ENCODE assay signal across 8 cellular contexts in genomic region chr10:75108684-75109458, GRCh38. TPM values are rescaled to one million over a fixed set of nuclear protein-coding genes. Genes with fewer than 3 reads are reported as not detected.
DNase-seq lines count a peak whose midpoint lies in the region; TF ChIP-seq lines count a peak whose summit lies in the region.

No MANE protein-coding gene starts in this region.

- H3K27me3 Mint-ChIP-seq in neural crest cell (ENCODE audit: low read depth) = no peaks in the 10 kb centered on the region

- no peaks in the 10 kb centered on the region for H3K9me3 Mint-ChIP-seq in neural crest cell

- TF ChIP-seq CTCF in colonic mucosa (IDR thresholded peaks at IDR 0.05) (peak; percentile 60), neural crest cell (conservative IDR thresholded peaks at IDR 0.05) (peak; percentile 67)

- peaks cover 29% of the 10 kb centered on the region for H3K4me1 Mint-ChIP-seq in neural crest cell

- no peaks in the 10 kb centered on the region for H3K36me3 Mint-ChIP-seq in neural crest cell (ENCODE audit: low read depth)

- H3K9me3 ChIP-seq in colonic mucosa = no peaks in the 10 kb centered on the region

- no peak overlapping the region for H3K27ac ChIP-seq in colonic mucosa

- no peaks in the 10 kb centered on the region for H3K27me3 ChIP-seq in colonic mucosa

- peak overlapping the region; percentile 75 for H3K27ac Mint-ChIP-seq in neural crest cell (ENCODE audit: unreplicated experiment)

- intact Hi-C loops in colonic mucosa (cut with DNase I) = loop anchor here (5.0 kb wide), 1 partner anchor 123 kb away; no protein-coding TSS in a partner anchor

- DNase-seq in NCI-H510A treated with DMSO at 0.1 percent for 48 hours (lab: John Stamatoyannopoulos, UW) = peak; percentile 18
- no peak for DNase-seq in NCI-H510A (lab: John Stamatoyannopoulos, UW)
- DNase-seq in M059J (ENCODE audit: low read depth) = peak; percentile 18
- DNase-seq in colonic mucosa = no peak
- DNase-seq in neural crest cell (ENCODE audit: low read depth, low spot score) = peak; percentile 58
- no peak for DNase-seq in SHP77 treated with DMSO at 0.1 percent for 48 hours (lab: John Stamatoyannopoulos, UW)
- DNase-seq in effector CD8-positive, alpha-beta T cell (lab: John Stamatoyannopoulos, UW) = no peak
- DNase-seq in NOMO-1 (lab: John Stamatoyannopoulos, UW; ENCODE audit: unreplicated experiment in 2 of 2) = no peak

- no peaks in the 10 kb centered on the region for H3K4me1 ChIP-seq in colonic mucosa

- no peak overlapping the region for H3K4me3 ChIP-seq in colonic mucosa

- H3K9ac ChIP-seq in colonic mucosa (ENCODE audit: low read depth in 2 of 2, low read length in 2 of 2) = no peak overlapping the region

- H3K36me3 ChIP-seq in colonic mucosa = no peaks in the 10 kb centered on the region

- H3K4me3 Mint-ChIP-seq in neural crest cell = peak overlapping the region; percentile 97

RNA-seq across cellular contexts. Expression of gene SAMD8, which starts 2.6 kb away (rescaled TPM):
- 13.0 and 24.5 TPM in 2 replicates for total RNA-seq in M059J (2014; rRNA removed; shearing (Covaris generic))
- 10 to 100 TPM in 1 of 2 donors, 1 to 10 TPM in 1; 8.9 to 21.5 TPM for total RNA-seq in colonic mucosa
- 16.9 and 18.7 TPM in 2 replicates for total RNA-seq in neural crest cell

Comparison
In these comparisons a context has a peak if more than half of its experiments do, and no peak if none do; other contexts are left out.
1. DNase-seq: peak in NCI-H510A treated with DMSO at 0.1 percent for 48 hours (single experiment), M059J (single experiment) and neural crest cell (single experiment); none in NCI-H510A (single experiment), colonic mucosa (single experiment), SHP77 treated with DMSO at 0.1 percent for 48 hours (single experiment), effector CD8-positive, alpha-beta T cell (single experiment) and NOMO-1 (0 of 2).